Comparison of ENCODE assay signal across 8 cellular contexts in the genomic region with DNA sequence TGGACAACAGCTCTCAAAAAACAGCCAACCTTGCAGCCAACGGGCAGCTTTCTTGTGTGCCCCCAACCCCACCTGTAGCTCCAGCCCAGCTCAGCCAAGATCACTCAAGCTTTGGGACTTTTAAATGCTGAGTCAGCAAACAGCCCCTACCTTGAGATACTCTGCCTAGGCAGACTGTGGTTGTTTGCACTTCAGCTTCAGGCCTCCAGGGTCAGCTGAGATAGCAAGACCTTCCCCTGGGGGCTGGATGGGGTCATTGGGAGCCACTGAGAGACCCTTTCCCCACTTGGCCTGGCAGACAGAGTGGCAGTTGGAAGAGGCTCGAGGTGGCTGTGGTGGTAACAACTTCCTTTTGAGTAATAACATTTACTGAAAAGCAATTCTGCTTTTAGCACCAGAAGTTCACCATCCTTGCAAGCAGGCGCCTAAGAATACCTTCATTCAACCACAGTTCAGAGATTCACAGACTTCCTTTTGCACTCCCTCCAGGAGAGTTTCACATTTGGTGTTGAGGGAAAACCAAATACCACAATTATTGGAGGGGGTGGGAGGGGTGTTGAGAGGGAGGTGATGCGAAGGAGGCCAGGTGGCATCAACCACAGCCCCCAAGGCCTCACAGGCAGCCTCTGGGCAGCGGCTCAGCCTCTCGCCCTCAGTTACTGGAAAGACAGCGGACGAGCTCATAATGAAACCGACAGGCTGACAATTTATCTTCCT.
DNase-seq lines count a peak whose midpoint lies in the region; ATAC-seq and TF ChIP-seq lines count a peak whose summit lies in the region.

No MANE protein-coding gene starts in this region.

- intact Hi-C loops in PC-3 (cut with micrococcal nuclease) (no loop called here), psoas muscle (cut with DNase I) (no loop called here)

- no peaks in the 10 kb centered on the region for H3K79me2 ChIP-seq in PC-3 (ENCODE audit: low read length)

- H3K9ac ChIP-seq in PC-3 (ENCODE audit: low read length): no peak overlapping the region

- no peaks in the 10 kb centered on the region for H3F3A ChIP-seq in PC-3 (ENCODE audit: low read length, unreplicated experiment)

- no peak overlapping the region for H3K4me2 ChIP-seq in PC-3 (ENCODE audit: low read length)

- peaks cover 7% of the 10 kb centered on the region for H3K4me1 ChIP-seq in PC-3 (ENCODE audit: insufficient read depth, low read length)
- H3K4me1 ChIP-seq in psoas muscle: peaks cover 6% of the 10 kb centered on the region

- DNase-seq in activated CD4-positive, alpha-beta T cell treated with anti-CD3 and anti-CD28 coated beads for 48 hours: peak; percentile 87
- no peak for DNase-seq in activated CD4-positive, alpha-beta T cell treated with anti-CD3 and anti-CD28 coated beads, Interleukin-2, amount 50 U/mL, for 1 hour
- DNase-seq in SIG-M5 treated with dmso at 0.1 percent for 504 hours (lab: John Stamatoyannopoulos, UW; ENCODE audit: unreplicated experiment) (peak; percentile 89), choroid plexus epithelial cell (ENCODE audit: low read depth) (peak; percentile 29), omental fat pad (ENCODE audit: low spot score) (no peak), PC-3 (no peak), psoas muscle (no peak)

- no peaks in the 10 kb centered on the region for H3K9me3 ChIP-seq in PC-3 (ENCODE audit: low read length)
- no peaks in the 10 kb centered on the region for H3K9me3 ChIP-seq in psoas muscle

- no peak overlapping the region for H3K27ac ChIP-seq in PC-3 (ENCODE audit: low read length)
- no peak overlapping the region for H3K27ac ChIP-seq in psoas muscle

- CTCF ChIA-PET in PC-3 (lab: Charles Lee): no interaction called here

- 64 to 80% (median 73%) methylated on average over 9 of the region's 9 CpGs for WGBS in psoas muscle, 3 donors

- ATAC-seq in HG02981 (IDR thresholded peaks at IDR 0.05; ENCODE audit: unreplicated experiment) (peak; percentile 59), omental fat pad (ENCODE audit: low FRiP score) (peak; percentile 3), PC-3 (no peak), psoas muscle (no peak)

- H3K4me3 ChIP-seq in choroid plexus epithelial cell (ENCODE audit: low read depth, low read length) (no peak overlapping the region), PC-3 (ENCODE audit: low read length) (no peak overlapping the region), psoas muscle (no peak overlapping the region)

- no peak overlapping the region for H2AFZ ChIP-seq in PC-3 (ENCODE audit: low read length)

- TF ChIP-seq CTCF in choroid plexus epithelial cell (conservative IDR thresholded peaks at IDR 0.05; ENCODE audit: low read depth, low read length): no peak
- TF ChIP-seq CTCF in omental fat pad (IDR thresholded peaks at IDR 0.05): no peak
- no peak for TF ChIP-seq CTCF in PC-3 (conservative IDR thresholded peaks at IDR 0.05; ENCODE audit: low read depth, low read length)
- TF ChIP-seq CTCF in psoas muscle (IDR thresholded peaks at IDR 0.05): no peak

- no peaks in the 10 kb centered on the region for H4K20me1 ChIP-seq in PC-3 (ENCODE audit: low read length)

- POLR2A ChIA-PET in PC-3 (lab: Charles Lee; ENCODE audit: unreplicated experiment): interaction anchor here (0.6 kb wide), 1 partner anchor 106 kb away, joined by 11 read pairs; no protein-coding TSS in a partner anchor

- no peaks in the 10 kb centered on the region for H3K9me2 ChIP-seq in PC-3 (replicated peaks; ENCODE audit: low read length)

- no TSS peak for BruUV-seq in PC-3 (replicated peaks; lab: Mats Ljungman, UMichigan)

- H3K27me3 ChIP-seq in PC-3 (ENCODE audit: low read length) (no peaks in the 10 kb centered on the region), psoas muscle (ENCODE audit: insufficient read depth in 3 of 3, low read length in 2 of 3) (no peaks in the 10 kb centered on the region)

- no peaks in the 10 kb centered on the region for H3K36me3 ChIP-seq in PC-3 (ENCODE audit: low read depth, low read length)
- no peaks in the 10 kb centered on the region for H3K36me3 ChIP-seq in psoas muscle (ENCODE audit: insufficient read depth in 1 of 2, low read depth in 1 of 2)

Comparison
In these comparisons a context has a peak if more than half of its experiments do, and no peak if none do; other contexts are left out.
1. DNase-seq: peak in activated CD4-positive, alpha-beta T cell treated with anti-CD3 and anti-CD28 coated beads for 48 hours (single experiment), SIG-M5 treated with dmso at 0.1 percent for 504 hours (single experiment) and choroid plexus epithelial cell (single experiment); none in activated CD4-positive, alpha-beta T cell treated with anti-CD3 and anti-CD28 coated beads, Interleukin-2, amount 50 U/mL, for 1 hour (single experiment), omental fat pad (single experiment), PC-3 (single experiment) and psoas muscle (0 of 2).
2. ATAC-seq: peak in HG02981 (single experiment) and omental fat pad (single experiment); none in PC-3 (single experiment) and psoas muscle (0 of 4).